Comparison of ENCODE assay signal across 19 cellular contexts in genomic region chr9:134139081-134139480, GRCh38. TPM values are rescaled to one million over a fixed set of nuclear protein-coding genes. Genes with fewer than 3 reads are reported as not detected.
DNase-seq lines count a peak whose midpoint lies in the region; ATAC-seq, FAIRE-seq and TF ChIP-seq lines count a peak whose summit lies in the region.
"Had no signal": no experiment of that assay in that cellular context is flagged by ENCODE, and none has a peak within 500 bp of the region (broad histone marks: within the 10 kb centered on the region; RNA-seq: fewer than 3 reads in every experiment).

No MANE protein-coding gene starts in this region.

- H3K27me3 ChIP-seq in A673 (replicated peaks; ENCODE audit: insufficient read depth, low read depth, low read length, poor library complexity) (no peaks in the 10 kb centered on the region), K562 (ENCODE audit: control insufficient read depth in 2 of 2, insufficient read depth in 2 of 2, low read length in 2 of 2) (no peaks in the 10 kb centered on the region; a peak in 1 of 5 replicates)
- H3K27me3 ChIP-seq: gastrocnemius medialis, neutrophil had no signal

- peaks cover 22% of the 10 kb centered on the region; the same call in 1 of the 2 replicates for H4K20me1 ChIP-seq in K562 (replicated peaks; ENCODE audit: control insufficient read depth, insufficient read depth, low read length)

- POLR2A ChIA-PET in A673 (lab: Charles Lee; ENCODE audit: low non-redundant PET), result no interaction called here
- POLR2A ChIA-PET in K562 (lab: Yijun Ruan, JAX), result no interaction called here

- peak; percentile 19 for DNase-seq in A673 (ENCODE audit: low spot score)
- DNase-seq in EL, result peak; percentile 18
- no peak for DNase-seq in K562 (ENCODE audit: extremely low read depth in 1 of 4, low spot score in 3 of 4)
- peak; percentile 22 for DNase-seq in inferior parietal cortex (ENCODE audit: extremely low spot score)
- DNase-seq in Kasumi-1 (lab: John Stamatoyannopoulos, UW), result no peak
- DNase-seq in DMS 273 (lab: John Stamatoyannopoulos, UW; ENCODE audit: unreplicated experiment), result no peak
- no peak for DNase-seq in H54 (ENCODE audit: insufficient read length, low spot score)
- DNase-seq: activated CD4-positive, CD25-positive, alpha-beta regulatory T cell; central memory CD4-positive, alpha-beta T cell; gastrocnemius medialis; left cardiac atrium; NCI-H1417; NCI-H510A; SHP77; stimulated activated CD4-positive, alpha-beta T cell treated with anti-CD3 and anti-CD28 coated beads, Interleukin-15, amount 100 ng/mL, for 24 hours had no signal

- 94% methylated on average over 11 of the region's 11 CpGs for whole genome bisulfite sequencing in K562 (ENCODE audit: insufficient coverage, low coverage, missing lambda C conversion rate)

- peak overlapping the region in 1 of 2 experiments; percentile 23; a peak in 1 of 4 replicates for H3K9ac ChIP-seq in K562 (ENCODE audit: insufficient read depth in 1 of 2, low read depth in 2 of 2, low read length in 2 of 2)

- CTCF ChIA-PET in A673 (lab: Charles Lee), result no interaction called here
- CTCF ChIA-PET in K562 (lab: Yijun Ruan, JAX; ENCODE audit: low intra/inter-chr PET ratio), result no interaction called here

- no peaks in the 10 kb centered on the region for H3K9me3 ChIP-seq in A673 (ENCODE audit: low read depth, low read length, poor library complexity, severe bottlenecking)
- H3K9me3 ChIP-seq in K562 (replicated peaks; ENCODE audit: control insufficient read depth, insufficient read depth, low read depth, low read length), result no peaks in the 10 kb centered on the region
- H3K9me3 ChIP-seq: gastrocnemius medialis, neutrophil had no signal

- in situ Hi-C loops in K562 (cut with MboI), result no loop called here

- no peaks in the 10 kb centered on the region for H3K9me1 ChIP-seq in K562 (ENCODE audit: control insufficient read depth, insufficient read depth, low read length)

- H3K27ac ChIP-seq in A673 (ENCODE audit: low read depth, low read length, poor library complexity, severe bottlenecking) (no peak overlapping the region), K562 (ENCODE audit: extremely low read depth, low read depth, low read length) (no peak overlapping the region)
- H3K27ac ChIP-seq: C4-2B, gastrocnemius medialis, neutrophil had no signal

- H3K36me3 ChIP-seq in A673 (ENCODE audit: insufficient read depth, low read length, poor library complexity, severe bottlenecking), result peaks cover 42% of the 10 kb centered on the region
- H3K36me3 ChIP-seq in K562 (ENCODE audit: control insufficient read depth, insufficient read depth, low read length), result peaks cover 65% of the 10 kb centered on the region

- intact Hi-C loops in A673 (cut with micrococcal nuclease; ENCODE audit: unreplicated experiment) (no loop called here), K562 (cut with micrococcal nuclease) (no loop called here)

- TF ChIP-seq POLR2A in K562 (conservative IDR thresholded peaks at IDR 0.05) (no peak), H54 (IDR thresholded peaks at IDR 0.05; ENCODE audit: low read depth, low read length) (no peak)

- FAIRE-seq in K562 (lab: Jason Lieb, UNC) (peak; percentile 35), H54 (lab: Jason Lieb, UNC) (no peak)

- H3K4me1 ChIP-seq in A673 (ENCODE audit: insufficient read depth, low read length, poor library complexity, severe bottlenecking) (peaks cover 36% of the 10 kb centered on the region), K562 (replicated peaks in 1 of 2; ENCODE audit: control insufficient read depth in 2 of 2, insufficient read depth in 2 of 2, low read length in 2 of 2) (peaks cover 6 to 56% of the 10 kb centered on the region in 2 experiments; a peak in 4 of 5 replicates)

- no peak overlapping the region for H3K4me2 ChIP-seq in K562 (ENCODE audit: insufficient read depth, low read length)

- no peak for TF ChIP-seq EP300 in K562 (IDR thresholded peaks at IDR 0.05; ENCODE audit: low read length)

- peaks cover 54% of the 10 kb centered on the region for H3K79me2 ChIP-seq in K562 (ENCODE audit: control insufficient read depth, insufficient read depth, low read length)

- BruUV-seq in A673 (replicated peaks; lab: Mats Ljungman, UMichigan) (TSS peak; percentile 28), K562 (replicated peaks; lab: Mats Ljungman, UMichigan) (TSS peak; percentile 33)

- H3K4me3 ChIP-seq in A673 (ENCODE audit: low read depth, low read length, poor library complexity, severe bottlenecking) (no peak overlapping the region), K562 (no peak overlapping the region)
- H3K4me3 ChIP-seq: gastrocnemius medialis had no signal

- TF ChIP-seq RAD21 in K562 (CRISPR knock-in tag; conservative IDR thresholded peaks at IDR 0.05 in 1 of 2, IDR thresholded peaks at IDR 0.05 in 1 of 2), result no peak

- no peak for ATAC-seq in K562
- ATAC-seq in HG03432 (IDR thresholded peaks at IDR 0.05; ENCODE audit: unreplicated experiment), result no peak
- ATAC-seq: gastrocnemius medialis, left cardiac atrium had no signal

- no peak overlapping the region for H2AFZ ChIP-seq in K562 (ENCODE audit: low read depth, low read length)

- TF ChIP-seq CTCF in A673 (conservative IDR thresholded peaks at IDR 0.05; ENCODE audit: low read depth, low read length) (no peak), K562 (IDR thresholded peaks at IDR 0.05 in 2 of 3, conservative IDR thresholded peaks at IDR 0.05 in 1 of 3; ENCODE audit: insufficient read depth in 2 of 3, low read depth in 1 of 3, low read length in 3 of 3) (no peak)

TF ChIP-seq in K562, 482 proteins besides CTCF, POLR2A, EP300 and RAD21:
- TF ChIP-seq ZNF589 (CRISPR knock-in tag; IDR thresholded peaks at IDR 0.05; ENCODE audit: low read depth) (no peak), CEBPB (tag; IDR thresholded peaks at IDR 0.05) (peak; percentile 69), ZNF140 (CRISPR knock-in tag; IDR thresholded peaks at IDR 0.05) (no peak), BRF2 (IDR thresholded peaks at IDR 0.05; ENCODE audit: borderline replicate concordance, insufficient read depth, insufficient read length) (no peak)

RNA-seq across cellular contexts. Expression of gene WDR5, which starts 3.2 kb away (rescaled TPM):
- 67.7 and 76.4 TPM in 2 replicates for total RNA-seq in A673 (2021)
- total RNA-seq in K562 (2011; cell fraction: chromatin; rRNA removed; ENCODE audit: low replicate concordance), result 30.3 and 49.8 TPM in 2 replicates
- total RNA-seq in K562 (2011; cell fraction: nucleolus; rRNA removed), result 28.3 and 32.7 TPM in 2 replicates
- total RNA-seq in K562 (2011; cell fraction: nucleoplasm; rRNA removed), result 25.4 and 26.2 TPM in 2 replicates
- 34.6 and 50.0 TPM in 2 replicates for total RNA-seq in K562 (2014; rRNA removed)
- 33.4 and 37.0 TPM in 2 replicates for total RNA-seq in K562 (2014; rRNA removed; fragmentation: Illumina TruSeq; extraction: Trizol)
- 43.5 and 43.7 TPM in 2 replicates for total RNA-seq in K562 (2015; rRNA removed; fragmentation: Illumina TruSeq; extraction: Trizol)
- 55.8 and 56.8 TPM in 2 replicates for total RNA-seq in K562 (2021)
- 33.8 and 38.6 TPM in 2 replicates for polyA plus RNA-seq in K562 (2011; rRNA removed)
- polyA plus RNA-seq in K562 (2011; cell fraction: cytosol; rRNA removed), result 39.4 and 44.2 TPM in 2 replicates
- polyA plus RNA-seq in K562 (2011; cell fraction: nucleus; rRNA removed), result 63.7 and 79.3 TPM in 2 replicates
- polyA plus RNA-seq in K562 (2012), result 34.4 and 45.7 TPM in 2 replicates
- 56.3 and 59.8 TPM in 2 replicates for polyA plus RNA-seq in K562 (2014; fragmentation: Illumina TruSeq; extraction: Trizol)
- 1 to 10 TPM; 3.0 TPM for polyA plus RNA-seq in K562 (2014; fragmentation: Nextera tagmentation; extraction: Ambion mirVana)
- polyA plus RNA-seq in K562 (2014; rRNA removed), result 42.1 and 49.3 TPM in 2 replicates
- polyA minus RNA-seq in K562 (2011; rRNA and poly(A)+ RNA removed), result 18.7 and 22.5 TPM in 2 replicates
- 25.8 and 27.6 TPM in 2 replicates for polyA minus RNA-seq in K562 (2011; cell fraction: cytosol; rRNA and poly(A)+ RNA removed)
- 16.7 and 22.0 TPM in 2 replicates for polyA minus RNA-seq in K562 (2011; cell fraction: nucleus; rRNA and poly(A)+ RNA removed)

RNA-seq across cellular contexts. Expression of gene RNU6ATAC, which starts 25.3 kb away (rescaled TPM):
- total RNA-seq in A673 (2021) (49.1 and 96.5 TPM in 2 replicates), K562 (2014; rRNA removed) (not detected in 2 replicates), K562 (2014; rRNA removed; fragmentation: Illumina TruSeq; extraction: Trizol) (3,061 and 4,723 TPM in 2 replicates), K562 (2015; rRNA removed; fragmentation: Illumina TruSeq; extraction: Trizol) (352 and 491 TPM in 2 replicates), K562 (2021) (143 and 200 TPM in 2 replicates)
- total RNA-seq in K562 (2011; cell fraction: chromatin; rRNA removed; ENCODE audit: low replicate concordance), result not detected in 2 replicates
- total RNA-seq in K562 (2011; cell fraction: nucleolus; rRNA removed), result under 0.01 TPM in 2 replicates
- total RNA-seq in K562 (2011; cell fraction: nucleoplasm; rRNA removed), result under 0.01 TPM in 1 of 2 replicates, not detected in the other
- polyA plus RNA-seq in K562 (2011; rRNA removed) (not detected in 2 replicates), K562 (2014; fragmentation: Illumina TruSeq; extraction: Trizol) (not detected in 2 replicates), K562 (2014; fragmentation: Nextera tagmentation; extraction: Ambion mirVana) (not detected), K562 (2014; rRNA removed) (not detected in 2 replicates)
- not detected in 2 replicates for polyA plus RNA-seq in K562 (2011; cell fraction: cytosol; rRNA removed)
- polyA plus RNA-seq in K562 (2011; cell fraction: nucleus; rRNA removed), result not detected in 2 replicates
- not detected in 2 replicates for polyA plus RNA-seq in K562 (2012)
- polyA minus RNA-seq in K562 (2011; rRNA and poly(A)+ RNA removed), result 1,988 and 3,166 TPM in 2 replicates
- 917 and 3,812 TPM in 2 replicates for polyA minus RNA-seq in K562 (2011; cell fraction: cytosol; rRNA and poly(A)+ RNA removed)
- under 0.01 TPM in 2 replicates for polyA minus RNA-seq in K562 (2011; cell fraction: nucleus; rRNA and poly(A)+ RNA removed)
- total RNA-seq: gastrocnemius medialis, HT1080 had no signal

Comparison
In these comparisons a context has a peak if more than half of its experiments do, and no peak if none do; other contexts are left out.
1. DNase-seq: peak in A673 (single experiment), EL (single experiment) and inferior parietal cortex (single experiment); none in K562 (0 of 4), Kasumi-1 (0 of 2), DMS 273 (single experiment) and H54 (single experiment).